ENCODE assay signal across 1 cellular context in genomic region chr3:16485024-16485992, GRCh38.
TF ChIP-seq lines count a peak whose summit lies in the region.

No MANE protein-coding gene starts in this region.

TF ChIP-seq in SK-N-SH treated with all-trans-retinoic acid at 6 μM for 48 hours, 23 proteins besides CTCF, POLR2A, EP300 and RAD21 (continued from another document):
- TF ChIP-seq POU6F1 (CRISPR knock-in tag; IDR thresholded peaks at IDR 0.05; ENCODE audit: borderline replicate concordance, low read depth) (no peak), ISL1 (CRISPR knock-in tag; IDR thresholded peaks at IDR 0.05) (no peak), ZFP3 (CRISPR knock-in tag; IDR thresholded peaks at IDR 0.05) (no peak), TOX (CRISPR knock-in tag; IDR thresholded peaks at IDR 0.05; ENCODE audit: borderline replicate concordance) (no peak), CREB5 (CRISPR knock-in tag; IDR thresholded peaks at IDR 0.05; ENCODE audit: low read depth) (no peak), ARNTL (CRISPR knock-in tag; IDR thresholded peaks at IDR 0.05; ENCODE audit: borderline replicate concordance, low read depth) (no peak), ZFP30 (CRISPR knock-in tag; IDR thresholded peaks at IDR 0.05) (no peak)
